Comparison of ENCODE assay signal across 24 cellular contexts in genomic region chr20:32234135-32234808, GRCh38. TPM values are rescaled to one million over a fixed set of nuclear protein-coding genes. Genes with fewer than 3 reads are reported as not detected.
A peak's percentile ranks its signal among the peaks of the same experiment; 100 is the strongest.
DNase-seq lines count a peak whose midpoint lies in the region; ATAC-seq and TF ChIP-seq lines count a peak whose summit lies in the region.
"Had no signal": no experiment of that assay in that cellular context is flagged by ENCODE, and none has a peak within 500 bp of the region (broad histone marks: within the 10 kb centered on the region; RNA-seq: fewer than 3 reads in every experiment).

No MANE protein-coding gene starts in this region.

- DNase-seq in activated naive CD4-positive, alpha-beta T cell treated with anti-CD3 and anti-CD28 coated beads, Interleukin-2, amount 50 U/mL, for 72 hours (ENCODE audit: low spot score in 2 of 2) = no peak
- DNase-seq in activated naive CD4-positive, alpha-beta T cell (lab: John Stamatoyannopoulos, UW) = no peak
- DNase-seq in NOMO-1 treated with dmso at 0.1 percent for 144 hours (lab: John Stamatoyannopoulos, UW; ENCODE audit: unreplicated experiment) (peak; percentile 25), hippocampal formation (lab: John Stamatoyannopoulos, UW) (no peak), uterus (no peak)
- no peak for DNase-seq in activated T-helper 2 cell treated with anti-CD3 and anti-CD28 coated beads, Interferon-gamma antibody, Interleukin-2, Interleukin-4, amounts not matched to agents 10 μg/mL and 5 μg/mL and 100 μg/mL, durations not matched to agents 14 hours and 24 hours and 36 hours (ENCODE audit: low spot score)
- DNase-seq: activated gamma-delta T cell treated with Interleukin-2 at 50 U/mL for 16 hours; C1 segment of cervical spinal cord; dorsolateral prefrontal cortex; immature natural killer cell; natural killer cell; NCI-H146; NCI-H2171; NCI-H526; pancreas; SK-N-SH; stimulated activated CD4-positive, alpha-beta T cell treated with anti-CD3 and anti-CD28 coated beads, Interleukin-4, amount 100 ng/mL, for 4 hours; trophoblast cell had no signal

- H3K4me1 Mint-ChIP-seq in activated T-helper 2 cell treated with anti-CD3 and anti-CD28 coated beads, Interferon-gamma antibody, Interleukin-2, Interleukin-4, amounts not matched to agents 10 μg/mL and 5 μg/mL and 100 μg/mL, durations not matched to agents 14 hours and 24 hours and 36 hours (ENCODE audit: low read depth) = peaks cover 38% of the 10 kb centered on the region

- no peak overlapping the region for H3K27ac ChIP-seq in uterus
- H3K27ac ChIP-seq: epithelial cell of prostate, pancreas, right atrium auricular region had no signal

- H3K9me3 Mint-ChIP-seq in activated naive CD4-positive, alpha-beta T cell treated with anti-CD3 and anti-CD28 coated beads, Interleukin-2, amount 50 U/mL, for 72 hours = no peaks in the 10 kb centered on the region
- no peaks in the 10 kb centered on the region for H3K9me3 Mint-ChIP-seq in activated T-helper 2 cell treated with anti-CD3 and anti-CD28 coated beads, Interferon-gamma antibody, Interleukin-2, Interleukin-4, amounts not matched to agents 10 μg/mL and 5 μg/mL and 100 μg/mL, durations not matched to agents 14 hours and 24 hours and 36 hours
- H3K9me3 Mint-ChIP-seq: central memory CD8-positive, alpha-beta T cell; immature natural killer cell; mesothelial cell of epicardium; natural killer cell had no signal

- no peak for TF ChIP-seq CTCF in uterus (IDR thresholded peaks at IDR 0.05)

- no peak for ATAC-seq in activated naive CD4-positive, alpha-beta T cell treated with anti-CD3 and anti-CD28 coated beads, Interleukin-2, amount 50 U/mL, for 72 hours
- no peak for ATAC-seq in HG02588 (IDR thresholded peaks at IDR 0.05; ENCODE audit: unreplicated experiment)
- ATAC-seq: left lung had no signal

- no peaks in the 10 kb centered on the region for H3K36me3 ChIP-seq in uterus

- no peak overlapping the region for H3K4me3 Mint-ChIP-seq in activated T-helper 2 cell treated with anti-CD3 and anti-CD28 coated beads, Interferon-gamma antibody, Interleukin-2, Interleukin-4, amounts not matched to agents 10 μg/mL and 5 μg/mL and 100 μg/mL, durations not matched to agents 14 hours and 24 hours and 36 hours (ENCODE audit: low read depth)
- H3K4me3 Mint-ChIP-seq: central memory CD8-positive, alpha-beta T cell; immature natural killer cell; mesothelial cell of epicardium; natural killer cell had no signal

- no peaks in the 10 kb centered on the region for H3K27me3 Mint-ChIP-seq in activated T-helper 2 cell treated with anti-CD3 and anti-CD28 coated beads, Interferon-gamma antibody, Interleukin-2, Interleukin-4, amounts not matched to agents 10 μg/mL and 5 μg/mL and 100 μg/mL, durations not matched to agents 14 hours and 24 hours and 36 hours (ENCODE audit: low read depth)
- H3K27me3 Mint-ChIP-seq: central memory CD8-positive, alpha-beta T cell had no signal

- no peak overlapping the region for H3K4me3 ChIP-seq in uterus
- H3K4me3 ChIP-seq: dorsolateral prefrontal cortex, left lung, pancreas, right atrium auricular region had no signal

- H3K9me3 ChIP-seq in uterus = no peaks in the 10 kb centered on the region
- H3K9me3 ChIP-seq: left lung, pancreas, right atrium auricular region, SK-N-SH had no signal

- H3K27ac Mint-ChIP-seq in activated naive CD4-positive, alpha-beta T cell treated with anti-CD3 and anti-CD28 coated beads, Interleukin-2, amount 50 U/mL, for 72 hours = peak overlapping the region; percentile 93 to 96
- peak overlapping the region; percentile 38 for H3K27ac Mint-ChIP-seq in activated T-helper 2 cell treated with anti-CD3 and anti-CD28 coated beads, Interferon-gamma antibody, Interleukin-2, Interleukin-4, amounts not matched to agents 10 μg/mL and 5 μg/mL and 100 μg/mL, durations not matched to agents 14 hours and 24 hours and 36 hours
- H3K27ac Mint-ChIP-seq: mesothelial cell of epicardium had no signal

- H3K36me3 Mint-ChIP-seq in activated naive CD4-positive, alpha-beta T cell treated with anti-CD3 and anti-CD28 coated beads, Interleukin-2, amount 50 U/mL, for 72 hours = peaks cover 37 to 64% of the 10 kb centered on the region in 2 donors
- peaks cover 70% of the 10 kb centered on the region for H3K36me3 Mint-ChIP-seq in activated T-helper 2 cell treated with anti-CD3 and anti-CD28 coated beads, Interferon-gamma antibody, Interleukin-2, Interleukin-4, amounts not matched to agents 10 μg/mL and 5 μg/mL and 100 μg/mL, durations not matched to agents 14 hours and 24 hours and 36 hours (ENCODE audit: low read depth)

- intact Hi-C loops in activated T-helper 2 cell treated with anti-CD3 and anti-CD28 coated beads, Interferon-gamma antibody, Interleukin-2, Interleukin-4, amounts not matched to agents 10 μg/mL and 5 μg/mL and 100 μg/mL, durations not matched to agents 14 hours and 24 hours and 36 hours (cut with micrococcal nuclease) = loop anchor here (5.0 kb wide), 1 partner anchor 123 kb away; the partner anchor contains the start of gene ASXL1
- intact Hi-C loops in uterus (cut with DNase I; ENCODE audit: low total_unique reads) = no loop called here

- H3K4me1 ChIP-seq in uterus = no peaks in the 10 kb centered on the region
- H3K4me1 ChIP-seq: right atrium auricular region had no signal

- TF ChIP-seq POLR2A in uterus (IDR thresholded peaks at IDR 0.05) = no peak

- H3K27me3 ChIP-seq in uterus = no peaks in the 10 kb centered on the region
- H3K27me3 ChIP-seq: dorsolateral prefrontal cortex, left lung, pancreas, right atrium auricular region had no signal

RNA-seq across cellular contexts. Expression of gene POFUT1, which starts 26.6 kb away (rescaled TPM):
- total RNA-seq in activated naive CD4-positive, alpha-beta T cell treated with anti-CD3 and anti-CD28 coated beads, Interleukin-2, amount 50 U/mL, for 72 hours = 10 to 100 TPM; 18.7 to 39.7 TPM
- total RNA-seq in activated T-helper 2 cell treated with anti-CD3 and anti-CD28 coated beads, Interferon-gamma antibody, Interleukin-2, Interleukin-4, amounts not matched to agents 10 μg/mL and 5 μg/mL and 100 μg/mL, durations not matched to agents 14 hours and 24 hours and 36 hours = 67.4 and 68.8 TPM in 2 replicates
- 10 to 100 TPM; 11.2 to 47.1 (median 23.3) TPM for total RNA-seq in uterus

RNA-seq across cellular contexts. Expression of gene PLAGL2, which starts 26.7 kb away (rescaled TPM):
- total RNA-seq in activated naive CD4-positive, alpha-beta T cell treated with anti-CD3 and anti-CD28 coated beads, Interleukin-2, amount 50 U/mL, for 72 hours = 10 to 100 TPM; 51.3 to 65.2 TPM
- 125 and 126 TPM in 2 replicates for total RNA-seq in activated T-helper 2 cell treated with anti-CD3 and anti-CD28 coated beads, Interferon-gamma antibody, Interleukin-2, Interleukin-4, amounts not matched to agents 10 μg/mL and 5 μg/mL and 100 μg/mL, durations not matched to agents 14 hours and 24 hours and 36 hours
- 10 to 100 TPM in 1 of 4 donors, 1 to 10 TPM in 3; 2.3 to 15.0 (median 4.9) TPM for total RNA-seq in uterus

RNA-seq across cellular contexts. Expression of gene KIF3B, which starts 43.2 kb away (rescaled TPM):
- 10 to 100 TPM; 21.9 to 37.8 TPM for total RNA-seq in activated naive CD4-positive, alpha-beta T cell treated with anti-CD3 and anti-CD28 coated beads, Interleukin-2, amount 50 U/mL, for 72 hours
- 40.6 and 42.2 TPM in 2 replicates for total RNA-seq in activated T-helper 2 cell treated with anti-CD3 and anti-CD28 coated beads, Interferon-gamma antibody, Interleukin-2, Interleukin-4, amounts not matched to agents 10 μg/mL and 5 μg/mL and 100 μg/mL, durations not matched to agents 14 hours and 24 hours and 36 hours
- total RNA-seq in uterus = 10 to 100 TPM in 2 of 4 donors, 1 to 10 TPM in 2; 3.2 to 34.2 (median 16.7) TPM
